8 cellular contexts compared by ENCODE assay signal in genomic region chr14:50943943-50944646, GRCh38. TPM values are rescaled to one million over a fixed set of nuclear protein-coding genes. Genes with fewer than 3 reads are reported as not detected.
DNase-seq lines count a peak whose midpoint lies in the region; ATAC-seq and TF ChIP-seq lines count a peak whose summit lies in the region.

Gene PYGL (minus strand): TSS chr14:50944483. CDS start chr14:50944403, 80 bp downstream.

- H3K27ac ChIP-seq in gastroesophageal sphincter (peak within 1 kb of the TSS; percentile 3 to 88 (median 82)), uterus (peak within 1 kb of the TSS; percentile 83 to 92)

- WGBS in gastroesophageal sphincter (ENCODE audit: low coverage in 1 of 2), 2 donors = no CpG with 5 or more reads among the region's 74 CpGs

- DNase-seq in NCI-H1417 (lab: John Stamatoyannopoulos, UW) = peak; percentile 37 to 71 (median 69)
- DNase-seq in NCI-H1417 treated with DMSO at 0.1 percent for 48 hours (lab: John Stamatoyannopoulos, UW) = no peak
- peak; percentile 39 for DNase-seq in HFFc6
- DNase-seq in NCI-H510A treated with DMSO at 0.1 percent for 48 hours (lab: John Stamatoyannopoulos, UW) = peak; percentile 66
- peak; percentile 38 to 52 for DNase-seq in activated T-cell treated with anti-CD3 and anti-CD28 coated beads, Interleukin-2, amount 50 U/mL, for 48 hours
- peak; percentile 67 for DNase-seq in neural crest cell (ENCODE audit: low read depth, low spot score)
- DNase-seq in uterus = peak; percentile 66 to 77

- H3K36me3 Mint-ChIP-seq in HFFc6 (ENCODE audit: low read depth) = peaks cover 11% of the 10 kb centered on the region; the same call in 1 of the 2 replicates
- peaks cover 2% of the 10 kb centered on the region for H3K36me3 Mint-ChIP-seq in neural crest cell (ENCODE audit: low read depth)

- H3K9me3 Mint-ChIP-seq in HFFc6 = no peaks in the 10 kb centered on the region
- no peaks in the 10 kb centered on the region for H3K9me3 Mint-ChIP-seq in neural crest cell

- H3K27me3 ChIP-seq in gastroesophageal sphincter = no peaks in the 10 kb centered on the region
- H3K27me3 ChIP-seq in uterus = no peaks in the 10 kb centered on the region

- no peak for TF ChIP-seq EP300 in gastroesophageal sphincter (IDR thresholded peaks at IDR 0.05)

- H3K27me3 Mint-ChIP-seq in HFFc6 (ENCODE audit: insufficient read depth) (no peaks in the 10 kb centered on the region), neural crest cell (ENCODE audit: low read depth) (peaks cover 9% of the 10 kb centered on the region)

- no peaks in the 10 kb centered on the region for H3K9me3 ChIP-seq in gastroesophageal sphincter
- H3K9me3 ChIP-seq in uterus = no peaks in the 10 kb centered on the region

- H3K4me3 ChIP-seq in gastroesophageal sphincter (peak within 1 kb of the TSS; percentile 64 to 82), uterus (peak within 1 kb of the TSS; percentile 74 to 88)

- H3K27ac Mint-ChIP-seq in HFFc6 (peak within 1 kb of the TSS; percentile 75), neural crest cell (ENCODE audit: unreplicated experiment) (peak within 1 kb of the TSS; percentile 84)

- intact Hi-C loops in uterus (cut with DNase I; ENCODE audit: low total_unique reads) = loop anchor here (10.0 kb wide), 1 partner anchor 291 kb away; no protein-coding TSS in a partner anchor

- peaks cover 50% of the 10 kb centered on the region for H3K4me1 Mint-ChIP-seq in HFFc6 (ENCODE audit: low read depth)
- H3K4me1 Mint-ChIP-seq in neural crest cell = peaks cover 33% of the 10 kb centered on the region

- H3K4me1 ChIP-seq in gastroesophageal sphincter (peaks cover 0 to 19% (median 0%) of the 10 kb centered on the region in 3 donors), uterus (no peaks in the 10 kb centered on the region)

- no peak for TF ChIP-seq CTCF in HFFc6 (IDR thresholded peaks at IDR 0.05)
- TF ChIP-seq CTCF in gastroesophageal sphincter (IDR thresholded peaks at IDR 0.05) = peak in 1 of 4 experiments; percentile 15
- TF ChIP-seq CTCF in neural crest cell (conservative IDR thresholded peaks at IDR 0.05) = peak; percentile 4
- TF ChIP-seq CTCF in uterus (IDR thresholded peaks at IDR 0.05) = peak in 1 of 4 experiments; percentile 6

- H3K4me3 Mint-ChIP-seq in HFFc6 (peak within 1 kb of the TSS; percentile 91), neural crest cell (peak within 1 kb of the TSS; percentile 95)

- TF ChIP-seq POLR2A in gastroesophageal sphincter (IDR thresholded peaks at IDR 0.05) = peak; percentile 55 to 67
- TF ChIP-seq POLR2A in uterus (IDR thresholded peaks at IDR 0.05) = peak in 1 of 2 donors; percentile 71

- no peaks in the 10 kb centered on the region for H3K36me3 ChIP-seq in gastroesophageal sphincter
- H3K36me3 ChIP-seq in uterus = no peaks in the 10 kb centered on the region

- peak; percentile 93 for ATAC-seq in gastroesophageal sphincter

RNA-seq across cellular contexts. Expression of gene PYGL, which starts in this region (rescaled TPM):
- total RNA-seq in HFFc6 (2021; fragmentation: NEBNext Ultra II Directional; extraction: Animal tissue kit (Norgen Biotek cat#: 25700)) = 10 to 100 TPM; 28.8 to 41.8 (median 30.6) TPM
- 10 to 100 TPM; 18.5 to 39.7 (median 27.4) TPM for total RNA-seq in gastroesophageal sphincter
- total RNA-seq in neural crest cell = 45.2 and 45.3 TPM in 2 replicates
- total RNA-seq in uterus = 10 to 100 TPM; 15.4 to 62.4 (median 35.2) TPM
